Comparison of ENCODE assay signal across 8 cellular contexts in genomic region chr20:62063981-62064787, GRCh38. TPM values are rescaled to one million over a fixed set of nuclear protein-coding genes. Genes with fewer than 3 reads are reported as not detected.
DNase-seq lines count a peak whose midpoint lies in the region; ATAC-seq, FAIRE-seq and TF ChIP-seq lines count a peak whose summit lies in the region.

No MANE protein-coding gene starts in this region.

- TF ChIP-seq CTCF in bronchial epithelial cell (IDR thresholded peaks at IDR 0.05; ENCODE audit: insufficient read depth, low read length, severe bottlenecking) (no peak), right lobe of liver (IDR thresholded peaks at IDR 0.05) (no peak), upper lobe of left lung (IDR thresholded peaks at IDR 0.05) (no peak)

- intact Hi-C loops in right lobe of liver (cut with DNase I) = no loop called here

- H3K4me3 ChIP-seq in bronchial epithelial cell (ENCODE audit: low read depth, low read length) (peak overlapping the region; percentile 35), right lobe of liver (peak overlapping the region; percentile 36 to 59 (median 53)), upper lobe of left lung (peak overlapping the region; percentile 32 to 58 (median 54))

- ATAC-seq in right lobe of liver (peak; percentile 46 to 68 (median 62)), upper lobe of left lung (ENCODE audit: low FRiP score in 2 of 2) (peak; percentile 1 to 71), HG03139 (IDR thresholded peaks at IDR 0.05; ENCODE audit: unreplicated experiment) (no peak)

- H3K27me3 ChIP-seq in bronchial epithelial cell (ENCODE audit: control insufficient read depth, insufficient read depth, low read length) (no peaks in the 10 kb centered on the region), right lobe of liver (no peaks in the 10 kb centered on the region), upper lobe of left lung (no peaks in the 10 kb centered on the region)

- WGBS in right lobe of liver (ENCODE audit: insufficient coverage, low coverage, low lambda C conversion rate, missing lambda C conversion rate) = 30% methylated on average over 2 of the region's 62 CpGs
- 24 to 54% methylated on average over 5 to 18 of the region's 62 CpGs for WGBS in upper lobe of left lung, 2 donors

- H3K27ac ChIP-seq in right lobe of liver (no peak overlapping the region), upper lobe of left lung (peak overlapping the region in 2 of 4 donors; percentile 52 to 65)

- H3K9me3 ChIP-seq in right lobe of liver (no peaks in the 10 kb centered on the region), upper lobe of left lung (no peaks in the 10 kb centered on the region)

- no peak for TF ChIP-seq POLR2A in right lobe of liver (IDR thresholded peaks at IDR 0.05)
- TF ChIP-seq POLR2A in upper lobe of left lung (IDR thresholded peaks at IDR 0.05) = peak in 1 of 4 donors; percentile 4

- FAIRE-seq in HTR-8/SVneo (lab: Jason Lieb, UNC) (peak; percentile 95), bronchial epithelial cell (lab: Jason Lieb, UNC) (no peak)

- DNase-seq in 8988T (peak; percentile 83), HTR-8/SVneo (ENCODE audit: insufficient read length, low spot score) (peak; percentile 60), bronchial epithelial cell (ENCODE audit: low read depth) (no peak), right lobe of liver (peak; percentile 66 to 77 (median 73)), upper lobe of left lung (peak; percentile 55 to 87), NCI-H82 treated with DMSO at 0.1 percent for 48 hours (lab: John Stamatoyannopoulos, UW; ENCODE audit: unreplicated experiment) (no peak), DMS153 (lab: John Stamatoyannopoulos, UW) (no peak)

- peaks cover 4% of the 10 kb centered on the region for H3K36me3 ChIP-seq in bronchial epithelial cell (ENCODE audit: control insufficient read depth, insufficient read depth, low read length)
- H3K36me3 ChIP-seq in right lobe of liver = no peaks in the 10 kb centered on the region
- H3K36me3 ChIP-seq in upper lobe of left lung = peaks cover 0 to 4% (median 0%) of the 10 kb centered on the region in 4 donors

- no peak for TF ChIP-seq EP300 in upper lobe of left lung (IDR thresholded peaks at IDR 0.05)

- H3K4me1 ChIP-seq in right lobe of liver (peaks cover 0 to 23% (median 5%) of the 10 kb centered on the region in 4 donors), upper lobe of left lung (peaks cover 29 to 45% (median 38%) of the 10 kb centered on the region in 4 donors)

RNA-seq across cellular contexts. Expression of gene TAF4, which starts 1.5 kb away (rescaled TPM):
- total RNA-seq in bronchial epithelial cell (3.2 and 5.2 TPM in 2 replicates), right lobe of liver (10 to 100 TPM in 4 of 6 experiments, 1 to 10 TPM in 2; 9.0 to 13.0 (median 11.3) TPM), upper lobe of left lung (10 to 100 TPM; 13.0 to 44.0 (median 20.7) TPM)

RNA-seq across cellular contexts. Expression of gene LSM14B, which starts 58.1 kb away (rescaled TPM):
- 64.4 and 85.8 TPM in 2 replicates for total RNA-seq in bronchial epithelial cell
- total RNA-seq in right lobe of liver = 10 to 100 TPM in 5 of 6 experiments, 1 to 10 TPM in 1; 9.5 to 19.8 (median 14.2) TPM
- 10 to 100 TPM; 27.8 to 46.3 (median 36.4) TPM for total RNA-seq in upper lobe of left lung

Comparison
In these comparisons a context has a peak if more than half of its experiments do, and no peak if none do; other contexts are left out.
1. DNase-seq: peak in 8988T (single experiment), HTR-8/SVneo (single experiment), right lobe of liver (3 of 3) and upper lobe of left lung (2 of 2); none in bronchial epithelial cell (single experiment), NCI-H82 treated with DMSO at 0.1 percent for 48 hours (single experiment) and DMS153 (single experiment).
2. Peak in every context shown above with its lines, with median percentiles within 50 percentile points of each other: H3K4me3 ChIP-seq.